28 cellular contexts compared by ENCODE assay signal in the genomic region with DNA sequence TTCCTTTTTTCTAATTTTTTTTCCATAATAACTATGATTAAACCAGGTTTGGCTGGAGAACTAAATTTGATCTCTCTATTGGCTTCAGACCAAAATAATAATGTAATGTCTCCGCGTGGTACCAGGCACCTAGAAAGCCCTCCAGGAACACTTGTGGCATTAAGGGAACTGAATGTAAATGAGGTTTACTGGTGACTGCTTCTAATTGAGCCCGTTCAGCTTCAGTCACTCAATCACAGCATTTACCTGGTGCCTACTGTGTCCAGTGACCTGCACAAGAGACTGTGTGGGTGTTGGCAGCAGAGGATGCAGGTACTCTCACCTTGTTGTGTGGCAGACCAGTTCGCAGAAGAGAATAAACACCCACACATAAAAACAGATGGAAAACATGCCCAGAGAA.
"Had no signal": no experiment of that assay in that cellular context is flagged by ENCODE, and none has a peak within 500 bp of the region (broad histone marks: within the 10 kb centered on the region; RNA-seq: fewer than 3 reads in every experiment).

No MANE protein-coding gene starts in this region.

- H3K9me3 Mint-ChIP-seq: central memory CD8-positive, alpha-beta T cell had no signal

- H3K4me3 ChIP-seq: ascending aorta, body of pancreas, SK-N-MC had no signal

- H3K9me3 ChIP-seq: ascending aorta, body of pancreas had no signal

- H3K27me3 ChIP-seq: ascending aorta, body of pancreas had no signal

- DNase-seq: activated CD4-positive, alpha-beta T cell treated with anti-CD3 and anti-CD28 coated beads for 48 hours; activated CD4-positive, alpha-beta T cell treated with anti-CD3 and anti-CD28 coated beads, Interleukin-2, amount 50 U/mL, for 4 hours; activated CD4-positive, CD25-positive, alpha-beta regulatory T cell treated with anti-CD3 and anti-CD28 coated beads, Interleukin-2, amount 50 U/mL, for 72 hours; activated CD8-positive, alpha-beta memory T cell treated with anti-CD3 and anti-CD28 coated beads, Interleukin-2, amount 50 U/mL, for 48 hours; activated CD8-positive, alpha-beta T cell treated with anti-CD3 and anti-CD28 coated beads, Interleukin-2, amount 10 ng/mL, durations not matched to agents 7 days and 5 days; activated naive CD4-positive, alpha-beta T cell treated with anti-CD3 and anti-CD28 coated beads, Interleukin-2, amount 50 U/mL, for 16 hours; activated naive CD8-positive, alpha-beta T cell treated with anti-CD3 and anti-CD28 coated beads, Interleukin-2, amount 50 U/mL, for 24 hours; activated T-cell treated with anti-CD3 and anti-CD28 coated beads, Interleukin-2, amount 50 U/mL, for 1 hour; amniotic stem cell; KBM-7; NCI-H1048; NCI-H1436 treated with DMSO at 0.1 percent for 48 hours; NCI-H187 treated with DMSO at 0.1 percent for 48 hours; NCI-H2081 treated with DMSO at 0.1 percent for 48 hours; NCI-H226; NCI-H526; NCI-H774; NK-92 treated with Interleukin-12 subunit alpha and Interleukin-12 subunit beta, amount 100 ng/mL, for 24 hours; OCI-M1; RPMI8226; T-helper 9 cell had no signal

- H3K27ac ChIP-seq: ascending aorta, body of pancreas, SK-N-MC had no signal

- H3K36me3 Mint-ChIP-seq: WTC11 had no signal

- H3K27ac Mint-ChIP-seq: activated CD8-positive, alpha-beta T cell treated with anti-CD3 and anti-CD28 coated beads, Interleukin-2, amount 10 ng/mL, durations not matched to agents 7 days and 5 days; activated naive CD8-positive, alpha-beta T cell treated with anti-CD3 and anti-CD28 coated beads, Interleukin-2, amount 50 U/mL, for 24 hours; WTC11 had no signal

- H3K36me3 ChIP-seq: ascending aorta had no signal

- H3K4me1 ChIP-seq: ascending aorta, body of pancreas had no signal

- ATAC-seq: body of pancreas, Panc1, Right ventricle myocardium inferior, WTC11 had no signal

- H3K4me3 Mint-ChIP-seq: activated CD8-positive, alpha-beta T cell treated with anti-CD3 and anti-CD28 coated beads, Interleukin-2, amount 10 ng/mL, durations not matched to agents 7 days and 5 days; activated naive CD8-positive, alpha-beta T cell treated with anti-CD3 and anti-CD28 coated beads, Interleukin-2, amount 50 U/mL, for 24 hours; WTC11 had no signal
